16 cellular contexts compared by ENCODE assay signal in genomic region chr5:31573494-31573893, GRCh38. TPM values are rescaled to one million over a fixed set of nuclear protein-coding genes. Genes with fewer than 3 reads are reported as not detected.
A peak's percentile ranks its signal among the peaks of the same experiment; 100 is the strongest.
DNase-seq lines count a peak whose midpoint lies in the region; ATAC-seq and TF ChIP-seq lines count a peak whose summit lies in the region.
"Had no signal": no experiment of that assay in that cellular context is flagged by ENCODE, and none has a peak within 500 bp of the region (broad histone marks: within the 10 kb centered on the region; RNA-seq: fewer than 3 reads in every experiment).

No MANE protein-coding gene starts in this region.

- no peaks in the 10 kb centered on the region for H3K36me3 Mint-ChIP-seq in osteocyte (ENCODE audit: unreplicated experiment)
- H3K36me3 Mint-ChIP-seq: CD8-positive, alpha-beta T cell had no signal

- H3K4me3 ChIP-seq in GM12865 (ENCODE audit: low read depth, low read length) (no peak overlapping the region), right lobe of liver (no peak overlapping the region)
- H3K4me3 ChIP-seq: thoracic aorta had no signal

- H3K4me1 Mint-ChIP-seq in osteocyte (ENCODE audit: unreplicated experiment), result no peaks in the 10 kb centered on the region
- H3K4me1 Mint-ChIP-seq: immature natural killer cell had no signal

- peak; percentile 50 for DNase-seq in GM12865 (ENCODE audit: low read depth)
- no peak for DNase-seq in right lobe of liver
- DNase-seq in osteocyte (ENCODE audit: extremely low spot score, unreplicated experiment), result no peak
- no peak for DNase-seq in NCI-H146 (lab: John Stamatoyannopoulos, UW)
- DNase-seq: activated naive CD4-positive, alpha-beta T cell treated with anti-CD3 and anti-CD28 coated beads, Interleukin-2, amount 50 U/mL, for 16 hours; CD8-positive, alpha-beta T cell; effector memory CD8-positive, alpha-beta T cell; foreskin keratinocyte; immature natural killer cell; NCI-H2227 treated with DMSO at 0.1 percent for 48 hours had no signal

- H3K27ac Mint-ChIP-seq in osteocyte (ENCODE audit: unreplicated experiment), result no peak overlapping the region
- H3K27ac Mint-ChIP-seq: CD8-positive, alpha-beta T cell; effector memory CD8-positive, alpha-beta T cell; immature natural killer cell had no signal

- no peaks in the 10 kb centered on the region for H3K9me3 ChIP-seq in right lobe of liver
- H3K9me3 ChIP-seq: thoracic aorta had no signal

- peak; percentile 53 for ATAC-seq in GM19328 (IDR thresholded peaks at IDR 0.05; ENCODE audit: unreplicated experiment)
- peak; percentile 86 for ATAC-seq in HG02642 (IDR thresholded peaks at IDR 0.05; ENCODE audit: poor library complexity, unreplicated experiment)
- ATAC-seq in HG03442 (IDR thresholded peaks at IDR 0.05; ENCODE audit: unreplicated experiment), result peak; percentile 91
- no peak for ATAC-seq in right lobe of liver
- no peak for ATAC-seq in HG03097 (IDR thresholded peaks at IDR 0.05; ENCODE audit: low FRiP score, unreplicated experiment)
- ATAC-seq: CD8-positive, alpha-beta T cell; effector memory CD8-positive, alpha-beta T cell; foreskin keratinocyte had no signal

- intact Hi-C loops in right lobe of liver (cut with DNase I), result no loop called here

- H3K27ac ChIP-seq in right lobe of liver, result no peak overlapping the region
- H3K27ac ChIP-seq: foreskin keratinocyte, thoracic aorta, VCaP had no signal

- WGBS in right lobe of liver (ENCODE audit: insufficient coverage, low coverage, low lambda C conversion rate, missing lambda C conversion rate), result 84% methylated on average over 6 of the region's 6 CpGs

- no peaks in the 10 kb centered on the region for H3K27me3 ChIP-seq in right lobe of liver

- no peaks in the 10 kb centered on the region for H3K36me3 ChIP-seq in right lobe of liver
- H3K36me3 ChIP-seq: thoracic aorta had no signal

- no peak overlapping the region for H3K4me3 Mint-ChIP-seq in osteocyte (ENCODE audit: unreplicated experiment)
- H3K4me3 Mint-ChIP-seq: CD8-positive, alpha-beta T cell; effector memory CD8-positive, alpha-beta T cell; immature natural killer cell had no signal

- TF ChIP-seq POLR2A in right lobe of liver (IDR thresholded peaks at IDR 0.05), result no peak

- peaks cover 45% of the 10 kb centered on the region for H3K27me3 Mint-ChIP-seq in osteocyte (ENCODE audit: unreplicated experiment)

- TF ChIP-seq CTCF in GM12865 (IDR thresholded peaks at IDR 0.05; ENCODE audit: insufficient read depth, low read depth, low read length, missing control alignments) (no peak), right lobe of liver (IDR thresholded peaks at IDR 0.05) (no peak), osteocyte (IDR thresholded peaks at IDR 0.05) (no peak)

- no peaks in the 10 kb centered on the region for H3K4me1 ChIP-seq in right lobe of liver
- H3K4me1 ChIP-seq: foreskin keratinocyte had no signal

- no peaks in the 10 kb centered on the region for H3K9me3 Mint-ChIP-seq in osteocyte (ENCODE audit: unreplicated experiment)
- H3K9me3 Mint-ChIP-seq: CD8-positive, alpha-beta T cell; effector memory CD8-positive, alpha-beta T cell; immature natural killer cell had no signal

RNA-seq across cellular contexts. Expression of gene C5orf22, which starts 41.4 kb away (rescaled TPM):
- total RNA-seq in right lobe of liver (10 to 100 TPM in 2 of 6 experiments, 1 to 10 TPM in 4; 8.5 to 11.2 (median 9.7) TPM), osteocyte (24.1 and 27.9 TPM in 2 replicates)

RNA-seq across cellular contexts. Expression of gene DROSHA, which starts 41.6 kb away (rescaled TPM):
- total RNA-seq in right lobe of liver (10 to 100 TPM; 13.0 to 21.0 (median 18.5) TPM), osteocyte (70.9 and 71.5 TPM in 2 replicates)

Comparison
In these comparisons a context has a peak if more than half of its experiments do, and no peak if none do; other contexts are left out.
1. ATAC-seq: peak in GM19328 (single experiment), HG02642 (single experiment) and HG03442 (single experiment); none in right lobe of liver (0 of 4) and HG03097 (single experiment).